37 cellular contexts compared by ENCODE assay signal in the genomic region with DNA sequence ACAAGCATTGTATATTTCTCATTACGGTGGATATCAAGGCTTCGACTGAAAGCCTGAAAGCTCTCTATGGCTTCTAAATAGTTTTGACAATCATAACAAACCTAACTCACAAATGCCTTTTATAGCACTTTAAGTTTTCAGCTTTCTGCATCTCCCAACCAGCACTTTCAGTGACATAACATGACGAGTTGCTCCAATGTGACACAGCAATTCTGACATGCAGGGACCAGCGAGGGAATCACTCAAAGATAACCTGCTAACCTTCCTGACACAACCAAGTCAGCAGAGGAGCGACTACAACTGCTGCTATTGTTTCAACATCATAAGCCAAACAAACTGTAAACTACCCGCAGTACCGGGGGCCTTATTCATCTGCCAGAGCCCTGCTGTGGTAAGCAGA.
"Had no signal": no experiment of that assay in that cellular context is flagged by ENCODE, and none has a peak within 500 bp of the region (broad histone marks: within the 10 kb centered on the region; RNA-seq: fewer than 3 reads in every experiment).

No MANE protein-coding gene starts in this region.

- ATAC-seq: activated naive CD4-positive, alpha-beta T cell treated with anti-CD3 and anti-CD28 coated beads, Interleukin-2, amount 50 U/mL, for 72 hours; activated naive CD8-positive, alpha-beta T cell treated with anti-CD3 and anti-CD28 coated beads, Interleukin-2, amount 50 U/mL, for 24 hours; activated T-cell treated with anti-CD3 and anti-CD28 coated beads, Interleukin-2, amount 50 U/mL, for 4 hours; activated T-cell treated with anti-CD3 and anti-CD28 coated beads, Interleukin-2, amount 50 U/mL, for 72 hours; activated T-helper 17 cell treated with anti-CD3 and anti-CD28 coated beads, Interleukin-2, amount 50 U/mL, for 72 hours; body of pancreas had no signal

- H3K27me3 ChIP-seq: adrenal gland, ascending aorta, body of pancreas, brain microvascular endothelial cell, breast epithelium, cardiac muscle cell had no signal

- H3K9me3 ChIP-seq: adrenal gland, ascending aorta, body of pancreas, breast epithelium had no signal

- H3K36me3 ChIP-seq: adrenal gland, ascending aorta, brain microvascular endothelial cell, breast epithelium, cardiac muscle cell had no signal

- H3K27me3 Mint-ChIP-seq: activated naive CD4-positive, alpha-beta T cell treated with anti-CD3 and anti-CD28 coated beads, Interleukin-2, amount 10 ng/mL, durations not matched to agents 7 days and 5 days; activated naive CD4-positive, alpha-beta T cell treated with anti-CD3 and anti-CD28 coated beads, Interleukin-2, amount 50 U/mL, for 24 hours; activated naive CD8-positive, alpha-beta T cell; activated naive CD8-positive, alpha-beta T cell treated with anti-CD3 and anti-CD28 coated beads for 36 hours; activated naive CD8-positive, alpha-beta T cell treated with anti-CD3 and anti-CD28 coated beads, Interleukin-2, amount 10 ng/mL, durations not matched to agents 7 days and 5 days; activated T-cell treated with anti-CD3 and anti-CD28 coated beads, Interleukin-2, amount 50 U/mL, for 24 hours; activated T-helper 17 cell treated with anti-CD3 and anti-CD28 coated beads, Interleukin-2, amount 50 U/mL, for 72 hours; brain; central memory CD8-positive, alpha-beta T cell had no signal

- H3K36me3 Mint-ChIP-seq: activated naive CD4-positive, alpha-beta T cell treated with anti-CD3 and anti-CD28 coated beads, Interleukin-2, amount 10 ng/mL, durations not matched to agents 7 days and 5 days; activated naive CD4-positive, alpha-beta T cell treated with anti-CD3 and anti-CD28 coated beads, Interleukin-2, amount 50 U/mL, for 24 hours; activated naive CD4-positive, alpha-beta T cell treated with anti-CD3 and anti-CD28 coated beads, Interleukin-2, amount 50 U/mL, for 72 hours; activated naive CD8-positive, alpha-beta T cell; activated naive CD8-positive, alpha-beta T cell treated with anti-CD3 and anti-CD28 coated beads for 36 hours; activated naive CD8-positive, alpha-beta T cell treated with anti-CD3 and anti-CD28 coated beads, Interleukin-2, amount 10 ng/mL, durations not matched to agents 7 days and 5 days; brain had no signal

- H3K4me1 Mint-ChIP-seq: activated naive CD4-positive, alpha-beta T cell treated with anti-CD3 and anti-CD28 coated beads, Interleukin-2, amount 10 ng/mL, durations not matched to agents 7 days and 5 days; activated naive CD4-positive, alpha-beta T cell treated with anti-CD3 and anti-CD28 coated beads, Interleukin-2, amount 50 U/mL, for 24 hours; activated naive CD8-positive, alpha-beta T cell treated with anti-CD3 and anti-CD28 coated beads for 36 hours; activated naive CD8-positive, alpha-beta T cell treated with anti-CD3 and anti-CD28 coated beads, Interleukin-2, amount 10 ng/mL, durations not matched to agents 7 days and 5 days; activated naive CD8-positive, alpha-beta T cell treated with anti-CD3 and anti-CD28 coated beads, Interleukin-2, amount 50 U/mL, for 24 hours; activated T-helper 17 cell treated with anti-CD3 and anti-CD28 coated beads, Interleukin-2, amount 50 U/mL, for 72 hours; central memory CD8-positive, alpha-beta T cell had no signal

- H3K9me3 Mint-ChIP-seq: activated naive CD4-positive, alpha-beta T cell treated with anti-CD3 and anti-CD28 coated beads for 36 hours; activated naive CD4-positive, alpha-beta T cell treated with anti-CD3 and anti-CD28 coated beads, Interleukin-2, amount 10 ng/mL, durations not matched to agents 7 days and 5 days; activated naive CD4-positive, alpha-beta T cell treated with anti-CD3 and anti-CD28 coated beads, Interleukin-2, amount 50 U/mL, for 24 hours; activated naive CD8-positive, alpha-beta T cell treated with anti-CD3 and anti-CD28 coated beads, Interleukin-2, amount 10 ng/mL, durations not matched to agents 7 days and 5 days; activated naive CD8-positive, alpha-beta T cell treated with anti-CD3 and anti-CD28 coated beads, Interleukin-2, amount 50 U/mL, for 24 hours; activated T-cell treated with anti-CD3 and anti-CD28 coated beads, Interleukin-2, amount 50 U/mL, for 24 hours; activated T-cell treated with anti-CD3 and anti-CD28 coated beads, Interleukin-2, amount 50 U/mL, for 4 hours; activated T-helper 1 cell treated with anti-CD3 and anti-CD28 coated beads, Interleukin-12 subunit alpha, Interleukin-12 subunit beta, Interleukin-2, Interleukin-4 antibody, amounts not matched to agents 30 ng/mL and 10 ng/mL and 1 ng/mL, durations not matched to agents 14 hours and 24 hours and 36 hours; activated T-helper 17 cell treated with anti-CD3 and anti-CD28 coated beads, Interleukin-2, amount 50 U/mL, for 72 hours; activated T-helper 2 cell treated with anti-CD3 and anti-CD28 coated beads, Interferon-gamma antibody, Interleukin-2, Interleukin-4, amounts not matched to agents 10 μg/mL and 5 μg/mL and 100 μg/mL, durations not matched to agents 14 hours and 24 hours and 36 hours; central memory CD8-positive, alpha-beta T cell had no signal

- H3K27ac ChIP-seq: adrenal gland, ascending aorta, body of pancreas, brain microvascular endothelial cell, breast epithelium, cardiac muscle cell had no signal

- H3K4me3 Mint-ChIP-seq: activated naive CD4-positive, alpha-beta T cell treated with anti-CD3 and anti-CD28 coated beads for 36 hours; activated naive CD4-positive, alpha-beta T cell treated with anti-CD3 and anti-CD28 coated beads, Interleukin-2, amount 10 ng/mL, durations not matched to agents 7 days and 5 days; activated naive CD4-positive, alpha-beta T cell treated with anti-CD3 and anti-CD28 coated beads, Interleukin-2, amount 50 U/mL, for 24 hours; activated naive CD8-positive, alpha-beta T cell; activated naive CD8-positive, alpha-beta T cell treated with anti-CD3 and anti-CD28 coated beads for 36 hours; activated naive CD8-positive, alpha-beta T cell treated with anti-CD3 and anti-CD28 coated beads, Interleukin-2, amount 10 ng/mL, durations not matched to agents 7 days and 5 days; activated naive CD8-positive, alpha-beta T cell treated with anti-CD3 and anti-CD28 coated beads, Interleukin-2, amount 50 U/mL, for 24 hours; activated T-cell treated with anti-CD3 and anti-CD28 coated beads, Interleukin-2, amount 50 U/mL, for 24 hours; activated T-cell treated with anti-CD3 and anti-CD28 coated beads, Interleukin-2, amount 50 U/mL, for 4 hours; activated T-cell treated with anti-CD3 and anti-CD28 coated beads, Interleukin-2, amount 50 U/mL, for 72 hours; activated T-helper 1 cell treated with anti-CD3 and anti-CD28 coated beads, Interleukin-12 subunit alpha, Interleukin-12 subunit beta, Interleukin-2, Interleukin-4 antibody, amounts not matched to agents 30 ng/mL and 10 ng/mL and 1 ng/mL, durations not matched to agents 14 hours and 24 hours and 36 hours; activated T-helper 17 cell treated with anti-CD3 and anti-CD28 coated beads, Interleukin-2, amount 50 U/mL, for 72 hours; brain; central memory CD8-positive, alpha-beta T cell had no signal

- H3K4me3 ChIP-seq: adrenal gland, ascending aorta, body of pancreas, breast epithelium, cardiac muscle cell had no signal

- H3K27ac Mint-ChIP-seq: activated naive CD4-positive, alpha-beta T cell treated with anti-CD3 and anti-CD28 coated beads for 36 hours; activated naive CD4-positive, alpha-beta T cell treated with anti-CD3 and anti-CD28 coated beads, Interleukin-2, amount 10 ng/mL, durations not matched to agents 7 days and 5 days; activated naive CD4-positive, alpha-beta T cell treated with anti-CD3 and anti-CD28 coated beads, Interleukin-2, amount 50 U/mL, for 24 hours; activated naive CD4-positive, alpha-beta T cell treated with anti-CD3 and anti-CD28 coated beads, Interleukin-2, amount 50 U/mL, for 72 hours; activated naive CD8-positive, alpha-beta T cell; activated naive CD8-positive, alpha-beta T cell treated with anti-CD3 and anti-CD28 coated beads for 36 hours; activated naive CD8-positive, alpha-beta T cell treated with anti-CD3 and anti-CD28 coated beads, Interleukin-2, amount 10 ng/mL, durations not matched to agents 7 days and 5 days; activated naive CD8-positive, alpha-beta T cell treated with anti-CD3 and anti-CD28 coated beads, Interleukin-2, amount 50 U/mL, for 24 hours; activated T-cell treated with anti-CD3 and anti-CD28 coated beads, Interleukin-2, amount 50 U/mL, for 24 hours; activated T-cell treated with anti-CD3 and anti-CD28 coated beads, Interleukin-2, amount 50 U/mL, for 72 hours; activated T-helper 1 cell treated with anti-CD3 and anti-CD28 coated beads, Interleukin-12 subunit alpha, Interleukin-12 subunit beta, Interleukin-2, Interleukin-4 antibody, amounts not matched to agents 30 ng/mL and 10 ng/mL and 1 ng/mL, durations not matched to agents 14 hours and 24 hours and 36 hours; activated T-helper 17 cell treated with anti-CD3 and anti-CD28 coated beads, Interleukin-2, amount 50 U/mL, for 72 hours; activated T-helper 2 cell treated with anti-CD3 and anti-CD28 coated beads, Interferon-gamma antibody, Interleukin-2, Interleukin-4, amounts not matched to agents 10 μg/mL and 5 μg/mL and 100 μg/mL, durations not matched to agents 14 hours and 24 hours and 36 hours; brain had no signal

- DNase-seq: activated effector memory CD4-positive, alpha-beta T cell treated with anti-CD3 and anti-CD28 coated beads, Interleukin-2, amount 50 U/mL, for 16 hours; activated effector memory CD4-positive, alpha-beta T cell treated with Interleukin-2 at 50 U/mL for 16 hours; activated gamma-delta T cell; activated gamma-delta T cell treated with Interleukin-2 at 50 U/mL for 16 hours; activated naive CD4-positive, alpha-beta T cell; activated naive CD4-positive, alpha-beta T cell treated with anti-CD3 and anti-CD28 coated beads for 36 hours; activated naive CD4-positive, alpha-beta T cell treated with anti-CD3 and anti-CD28 coated beads, Interleukin-2, amount 10 ng/mL, durations not matched to agents 7 days and 5 days; activated naive CD4-positive, alpha-beta T cell treated with anti-CD3 and anti-CD28 coated beads, Interleukin-2, amount 50 U/mL, for 16 hours; activated naive CD4-positive, alpha-beta T cell treated with Interleukin-2 at 50 U/mL for 16 hours; activated naive CD8-positive, alpha-beta T cell treated with anti-CD3 and anti-CD28 coated beads for 36 hours; activated naive CD8-positive, alpha-beta T cell treated with anti-CD3 and anti-CD28 coated beads, Interleukin-2, amount 10 ng/mL, durations not matched to agents 7 days and 5 days; activated naive CD8-positive, alpha-beta T cell treated with anti-CD3 and anti-CD28 coated beads, Interleukin-2, amount 50 U/mL, for 24 hours; activated T-cell treated with anti-CD3 and anti-CD28 coated beads, Interleukin-2, amount 50 U/mL, for 1 hour; activated T-cell treated with anti-CD3 and anti-CD28 coated beads, Interleukin-2, amount 50 U/mL, for 24 hours; activated T-cell treated with anti-CD3 and anti-CD28 coated beads, Interleukin-2, amount 50 U/mL, for 4 hours; activated T-cell treated with anti-CD3 and anti-CD28 coated beads, Interleukin-2, amount 50 U/mL, for 48 hours; activated T-cell treated with anti-CD3 and anti-CD28 coated beads, Interleukin-2, amount 50 U/mL, for 72 hours; adrenal gland; amniotic stem cell; amygdala; anterior cingulate cortex; aorta; body of pancreas; brain microvascular endothelial cell; caudate nucleus; central memory CD4-positive, alpha-beta T cell had no signal
